In the genomic region with DNA sequence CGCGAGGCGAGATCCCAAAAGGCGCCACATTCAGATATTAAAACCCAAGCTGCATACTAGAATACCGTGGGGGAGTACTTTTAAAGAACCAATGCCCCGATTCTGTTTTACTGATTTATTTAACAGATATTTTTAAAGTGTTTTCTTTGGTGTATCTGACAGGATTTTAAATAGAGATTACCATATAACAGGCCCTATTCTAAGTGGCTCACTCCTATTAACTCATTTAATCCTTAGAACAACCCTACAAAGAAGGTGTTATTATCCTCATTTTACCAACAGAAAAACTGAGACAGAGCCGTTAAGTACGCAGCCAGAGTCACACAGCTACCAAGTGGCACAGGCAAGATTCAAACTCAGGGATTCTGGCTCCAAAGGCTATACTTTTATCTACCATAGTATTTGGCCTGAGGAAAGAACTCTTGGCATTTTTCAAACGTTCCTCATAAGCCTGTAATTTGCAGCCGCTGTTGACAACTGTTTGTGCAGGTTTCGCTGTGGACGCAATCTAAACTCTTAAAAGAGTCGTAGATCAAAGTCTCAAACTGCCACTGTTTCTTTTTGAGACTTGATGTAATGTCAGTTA, we compare ENCODE assay signal across 9 cellular contexts. TPM values are rescaled to one million over a fixed set of nuclear protein-coding genes. Genes with fewer than 3 reads are reported as not detected.
DNase-seq lines count a peak whose midpoint lies in the region; ATAC-seq and TF ChIP-seq lines count a peak whose summit lies in the region.
"Had no signal": no experiment of that assay in that cellular context is flagged by ENCODE, and none has a peak within 500 bp of the region (broad histone marks: within the 10 kb centered on the region; RNA-seq: fewer than 3 reads in every experiment).

No MANE protein-coding gene starts in this region.

- POLR2A ChIA-PET in activated CD4-positive, alpha-beta T cell treated with anti-CD3 and anti-CD28 coated beads for 36 hours (lab: Charles Lee) = interaction anchor here (0.6 to 1.3 kb wide), 6 partner anchors 11 to 206 kb away, joined by 3 to 6 read pairs (median 3); no protein-coding TSS in a partner anchor

- H3K36me3 Mint-ChIP-seq in activated CD4-positive, alpha-beta T cell treated with anti-CD3 and anti-CD28 coated beads for 36 hours (ENCODE audit: low read depth) = peaks cover 15% of the 10 kb centered on the region

- H3K36me3 ChIP-seq in RWPE2 (ENCODE audit: low read depth) (peaks cover 4% of the 10 kb centered on the region; the same call in 1 of the 2 replicates), skeletal muscle tissue (ENCODE audit: control insufficient read depth in 3 of 3, insufficient read depth in 3 of 3, low read length in 3 of 3) (no peaks in the 10 kb centered on the region)
- H3K36me3 ChIP-seq: heart left ventricle had no signal

- peaks cover 23% of the 10 kb centered on the region for H3K4me1 ChIP-seq in RWPE2 (ENCODE audit: insufficient read depth, poor library complexity, severe bottlenecking)
- H3K4me1 ChIP-seq in skeletal muscle tissue (ENCODE audit: control insufficient read depth in 3 of 3, insufficient read depth in 3 of 3, low read length in 3 of 3) = peaks cover 29 to 36% (median 30%) of the 10 kb centered on the region in 3 donors

- H3K4me1 Mint-ChIP-seq in activated CD4-positive, alpha-beta T cell treated with anti-CD3 and anti-CD28 coated beads for 36 hours = peaks cover 32% of the 10 kb centered on the region

- ATAC-seq in activated CD4-positive, alpha-beta T cell treated with anti-CD3 and anti-CD28 coated beads for 36 hours = no peak
- ATAC-seq in RWPE2 (ENCODE audit: low read depth) (no peak), GM21528 (IDR thresholded peaks at IDR 0.05; ENCODE audit: low FRiP score, unreplicated experiment) (no peak)

- no peaks in the 10 kb centered on the region for H3K9me3 Mint-ChIP-seq in activated CD4-positive, alpha-beta T cell treated with anti-CD3 and anti-CD28 coated beads for 36 hours (ENCODE audit: low read depth)

- H3K27me3 ChIP-seq in RWPE2 (ENCODE audit: insufficient read depth, poor library complexity, severe bottlenecking) = no peaks in the 10 kb centered on the region
- no peaks in the 10 kb centered on the region for H3K27me3 ChIP-seq in skeletal muscle tissue (ENCODE audit: control insufficient read depth in 3 of 3, insufficient read depth in 3 of 3, low read length in 3 of 3)
- H3K27me3 ChIP-seq: heart left ventricle had no signal

- peak overlapping the region; percentile 71 for H3K27ac ChIP-seq in RWPE2 (ENCODE audit: poor library complexity, severe bottlenecking)
- no peak overlapping the region for H3K27ac ChIP-seq in skeletal muscle tissue (ENCODE audit: low read depth, low read length)

- H3K27me3 Mint-ChIP-seq in activated CD4-positive, alpha-beta T cell treated with anti-CD3 and anti-CD28 coated beads for 36 hours = no peaks in the 10 kb centered on the region

- no peak for TF ChIP-seq CTCF in RWPE2 (IDR thresholded peaks at IDR 0.05; ENCODE audit: poor library complexity, severe bottlenecking)
- no peak for TF ChIP-seq CTCF in epithelial cell of proximal tubule (conservative IDR thresholded peaks at IDR 0.05; ENCODE audit: low read depth, low read length)

- no peak overlapping the region for H3K9ac ChIP-seq in skeletal muscle tissue (ENCODE audit: low read depth in 1 of 3, low read length in 3 of 3)

- DNase-seq in activated CD4-positive, alpha-beta T cell treated with anti-CD3 and anti-CD28 coated beads for 36 hours = no peak
- no peak for DNase-seq in activated CD4-positive, alpha-beta T cell treated with anti-CD3 and anti-CD28 coated beads for 1 hour
- no peak for DNase-seq in RWPE2 (ENCODE audit: low spot score)
- no peak for DNase-seq in epithelial cell of proximal tubule (ENCODE audit: low read depth)
- DNase-seq in HuH-7.5 (ENCODE audit: low spot score) = no peak
- DNase-seq in activated CD4-positive, alpha-beta T cell treated with anti-CD3 and anti-CD28 coated beads for 4 hours = no peak

- peak overlapping the region; percentile 81 for H3K27ac Mint-ChIP-seq in activated CD4-positive, alpha-beta T cell treated with anti-CD3 and anti-CD28 coated beads for 36 hours

- CTCF ChIA-PET in activated CD4-positive, alpha-beta T cell treated with anti-CD3 and anti-CD28 coated beads for 36 hours (lab: Charles Lee) = interaction anchor here (0.7 to 1.4 kb wide), 3 partner anchors 14 to 242 kb away, joined by 3 to 5 read pairs (median 4); no protein-coding TSS in a partner anchor

- intact Hi-C loops in activated CD4-positive, alpha-beta T cell treated with anti-CD3 and anti-CD28 coated beads for 36 hours (cut with DNase I, micrococcal nuclease) = loop anchor here (1.0 to 2.0 kb wide), 5 partner anchors 61 to 186 kb away; a partner anchor contains a TSS

- H3K4me3 Mint-ChIP-seq in activated CD4-positive, alpha-beta T cell treated with anti-CD3 and anti-CD28 coated beads for 36 hours = peak overlapping the region; percentile 94

- H3K4me3 ChIP-seq in RWPE2 (ENCODE audit: severe bottlenecking) (peak overlapping the region; percentile 82), epithelial cell of proximal tubule (ENCODE audit: low read depth, low read length) (peak overlapping the region; percentile 16), skeletal muscle tissue (ENCODE audit: low read length in 3 of 3) (peak overlapping the region in 2 of 3 donors; percentile 21 to 48)

- H3K9me3 ChIP-seq in RWPE2 (ENCODE audit: severe bottlenecking) = no peaks in the 10 kb centered on the region
- no peaks in the 10 kb centered on the region for H3K9me3 ChIP-seq in skeletal muscle tissue (ENCODE audit: control insufficient read depth in 3 of 3, low read length in 3 of 3)
- H3K9me3 ChIP-seq: heart left ventricle had no signal

RNA-seq across cellular contexts. Expression of a gene that starts 0.6 kb away (rescaled TPM):
- total RNA-seq in activated CD4-positive, alpha-beta T cell treated with anti-CD3 and anti-CD28 coated beads for 36 hours = 10 to 100 TPM; 24.0 to 24.5 TPM
- total RNA-seq in epithelial cell of proximal tubule (37.8 and 57.1 TPM in 2 replicates), skeletal muscle tissue (62.6 TPM)

RNA-seq across cellular contexts. Expression of a gene that starts 46.8 kb away (rescaled TPM):
- total RNA-seq in activated CD4-positive, alpha-beta T cell treated with anti-CD3 and anti-CD28 coated beads for 36 hours = not detected
- total RNA-seq in epithelial cell of proximal tubule (0.14 and 0.69 TPM in 2 replicates), skeletal muscle tissue (1.0 TPM)

Comparison
In these comparisons a context has a peak if more than half of its experiments do, and no peak if none do; other contexts are left out.
1. H3K4me3 ChIP-seq: peak in every context shown above with its lines; median percentile 82 in RWPE2; 34 in skeletal muscle tissue; 16 in epithelial cell of proximal tubule.